ENCODE assay signal across 8 cellular contexts in the genomic region with DNA sequence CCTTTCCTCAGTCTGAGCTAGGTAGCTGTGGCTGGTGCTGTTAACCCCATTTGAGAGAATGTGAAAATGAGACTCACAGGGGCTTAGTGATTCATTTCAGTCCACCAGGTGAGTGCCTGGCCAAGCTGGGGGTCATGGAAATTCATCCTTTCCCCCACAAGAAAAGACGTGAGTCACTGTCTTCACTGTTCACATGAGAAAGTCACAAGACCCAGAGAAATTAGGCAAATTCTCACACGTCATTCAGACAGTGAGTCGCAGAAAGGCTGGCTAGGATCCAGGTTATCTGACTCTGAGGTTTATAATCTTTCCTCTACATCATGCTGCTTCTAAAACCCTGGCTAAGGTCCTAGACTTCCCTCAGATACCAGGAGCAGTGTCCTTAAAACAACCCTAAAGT.
DNase-seq lines count a peak whose midpoint lies in the region; FAIRE-seq and TF ChIP-seq lines count a peak whose summit lies in the region.

No MANE protein-coding gene starts in this region.

- FAIRE-seq in GM12891 (lab: Jason Lieb, UNC) (peak; percentile 88), RCC 7860 (lab: Jason Lieb, UNC) (no peak)

- DNase-seq in GM12891 (ENCODE audit: insufficient read length, low spot score), result peak; percentile 1
- DNase-seq in H4 (ENCODE audit: low spot score), result peak; percentile 85
- DNase-seq in RCC 7860 (ENCODE audit: low spot score), result peak; percentile 17
- peak; percentile 85 for DNase-seq in kidney tubule cell (ENCODE audit: low spot score)
- no peak for DNase-seq in SIG-M5 treated with dmso at 0.1 percent for 504 hours (lab: John Stamatoyannopoulos, UW; ENCODE audit: unreplicated experiment)
- no peak for DNase-seq in DMS153 treated with DMSO at 0.1 percent for 48 hours (lab: John Stamatoyannopoulos, UW; ENCODE audit: unreplicated experiment)
- no peak for DNase-seq in A172 (ENCODE audit: low spot score)
- DNase-seq in MV-4-11 (lab: John Stamatoyannopoulos, UW), result no peak

- no peak for TF ChIP-seq POLR2A in GM12891 (IDR thresholded peaks at IDR 0.05; ENCODE audit: low read depth, low read length)

TF ChIP-seq in GM12891, 5 proteins besides CTCF, POLR2A, EP300 and RAD21:
- TF ChIP-seq PAX5 (IDR thresholded peaks at IDR 0.05; ENCODE audit: insufficient read depth, low read length, severe bottlenecking) (no peak), POU2F2 (IDR thresholded peaks at IDR 0.05; ENCODE audit: low read depth, low read length) (peak; percentile 75)
TF ChIP-seq in GM12891: peak in this region for 1.

Comparison
In these comparisons a context has a peak if more than half of its experiments do, and no peak if none do; other contexts are left out.
1. DNase-seq: peak in GM12891 (single experiment), H4 (single experiment), RCC 7860 (single experiment) and kidney tubule cell (single experiment); none in SIG-M5 treated with dmso at 0.1 percent for 504 hours (single experiment), DMS153 treated with DMSO at 0.1 percent for 48 hours (single experiment), A172 (single experiment) and MV-4-11 (single experiment).